ENCODE assay signal across 8 cellular contexts in the genomic region with DNA sequence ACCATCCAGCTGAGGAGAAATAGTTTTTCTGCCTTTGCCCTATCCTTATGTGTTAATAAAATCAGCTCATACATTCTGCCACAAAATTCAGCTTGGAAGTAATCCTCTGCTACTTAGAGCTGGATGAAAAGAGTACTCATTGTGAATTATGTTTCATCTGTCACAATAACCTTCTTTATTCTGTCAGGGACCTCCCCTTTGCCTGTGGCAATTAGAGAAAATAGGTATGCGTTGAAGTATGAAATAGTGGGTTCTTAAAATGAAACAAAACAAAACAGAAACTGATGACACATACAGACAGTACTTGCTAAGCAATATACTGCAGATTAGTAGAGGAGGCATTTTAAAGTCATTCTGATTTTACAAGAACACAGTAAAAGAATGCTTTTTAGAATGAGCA.
A peak's percentile ranks its signal among the peaks of the same experiment; 100 is the strongest.
DNase-seq lines count a peak whose midpoint lies in the region; ATAC-seq and TF ChIP-seq lines count a peak whose summit lies in the region.

No MANE protein-coding gene starts in this region.

- peak; percentile 97 for ATAC-seq in activated CD4-positive, alpha-beta T cell treated with anti-CD3 and anti-CD28 coated beads for 36 hours
- no peak for ATAC-seq in HG03521 (IDR thresholded peaks at IDR 0.05; ENCODE audit: unreplicated experiment)

- POLR2A ChIA-PET in activated CD4-positive, alpha-beta T cell treated with anti-CD3 and anti-CD28 coated beads for 36 hours (lab: Charles Lee) = no interaction called here

- H3K36me3 ChIP-seq in tibial artery = no peaks in the 10 kb centered on the region

- H3K36me3 Mint-ChIP-seq in activated CD4-positive, alpha-beta T cell treated with anti-CD3 and anti-CD28 coated beads for 36 hours (ENCODE audit: low read depth) = no peaks in the 10 kb centered on the region
- no peaks in the 10 kb centered on the region for H3K36me3 Mint-ChIP-seq in activated CD4-positive, alpha-beta T cell treated with anti-CD3 and anti-CD28 coated beads, Interleukin-2, amount 10 ng/mL, durations not matched to agents 24 days and 14 days (ENCODE audit: low read depth)

- no peaks in the 10 kb centered on the region for H3K9me3 ChIP-seq in tibial artery

- H3K27me3 ChIP-seq in tibial artery = no peaks in the 10 kb centered on the region

- intact Hi-C loops in activated CD4-positive, alpha-beta T cell treated with anti-CD3 and anti-CD28 coated beads for 36 hours (cut with DNase I, micrococcal nuclease) = loop anchor here (2.0 to 5.0 kb wide), 2 partner anchors 109 to 116 kb away; no protein-coding TSS in a partner anchor
- intact Hi-C loops in activated CD4-positive, alpha-beta T cell treated with anti-CD3 and anti-CD28 coated beads, Interleukin-2, amount 10 ng/mL, durations not matched to agents 24 days and 14 days (cut with micrococcal nuclease) = no loop called here
- intact Hi-C loops in tibial artery (cut with DNase I; ENCODE audit: low total_unique reads) = no loop called here

- CTCF ChIA-PET in activated CD4-positive, alpha-beta T cell treated with anti-CD3 and anti-CD28 coated beads for 36 hours (lab: Charles Lee) = no interaction called here

- no peak overlapping the region for H3K4me3 Mint-ChIP-seq in activated CD4-positive, alpha-beta T cell treated with anti-CD3 and anti-CD28 coated beads for 36 hours
- no peak overlapping the region for H3K4me3 Mint-ChIP-seq in activated CD4-positive, alpha-beta T cell treated with anti-CD3 and anti-CD28 coated beads, Interleukin-2, amount 10 ng/mL, durations not matched to agents 24 days and 14 days

- H3K9me3 Mint-ChIP-seq in activated CD4-positive, alpha-beta T cell treated with anti-CD3 and anti-CD28 coated beads for 36 hours (ENCODE audit: low read depth) = no peaks in the 10 kb centered on the region
- no peaks in the 10 kb centered on the region for H3K9me3 Mint-ChIP-seq in activated CD4-positive, alpha-beta T cell treated with anti-CD3 and anti-CD28 coated beads, Interleukin-2, amount 10 ng/mL, durations not matched to agents 24 days and 14 days

- H3K27ac Mint-ChIP-seq in activated CD4-positive, alpha-beta T cell treated with anti-CD3 and anti-CD28 coated beads for 36 hours = no peak overlapping the region
- H3K27ac Mint-ChIP-seq in activated CD4-positive, alpha-beta T cell treated with anti-CD3 and anti-CD28 coated beads, Interleukin-2, amount 10 ng/mL, durations not matched to agents 24 days and 14 days = no peak overlapping the region

- TF ChIP-seq CTCF in tibial artery (IDR thresholded peaks at IDR 0.05) = no peak

- DNase-seq in activated CD4-positive, alpha-beta T cell treated with anti-CD3 and anti-CD28 coated beads for 36 hours = no peak
- no peak for DNase-seq in activated CD4-positive, alpha-beta T cell treated with anti-CD3 and anti-CD28 coated beads, Interleukin-2, amount 10 ng/mL, durations not matched to agents 24 days and 14 days
- peak; percentile 50 for DNase-seq in OCI-M1 (lab: John Stamatoyannopoulos, UW)
- peak; percentile 18 for DNase-seq in glomerular visceral epithelial cell (ENCODE audit: extremely low spot score)
- no peak for DNase-seq in tibial artery
- no peak for DNase-seq in NCI-H2196 treated with DMSO at 0.1 percent for 48 hours (lab: John Stamatoyannopoulos, UW; ENCODE audit: unreplicated experiment)
- no peak for DNase-seq in hepatic stellate cell (ENCODE audit: low spot score)

- H3K4me3 ChIP-seq in tibial artery = peak overlapping the region; percentile 12 to 15

- peak overlapping the region; percentile 37 to 41 for H3K27ac ChIP-seq in tibial artery

- peaks cover 12% of the 10 kb centered on the region for H3K4me1 Mint-ChIP-seq in activated CD4-positive, alpha-beta T cell treated with anti-CD3 and anti-CD28 coated beads for 36 hours
- H3K4me1 Mint-ChIP-seq in activated CD4-positive, alpha-beta T cell treated with anti-CD3 and anti-CD28 coated beads, Interleukin-2, amount 10 ng/mL, durations not matched to agents 24 days and 14 days = no peaks in the 10 kb centered on the region

- H3K27me3 Mint-ChIP-seq in activated CD4-positive, alpha-beta T cell treated with anti-CD3 and anti-CD28 coated beads for 36 hours = no peaks in the 10 kb centered on the region
- no peaks in the 10 kb centered on the region for H3K27me3 Mint-ChIP-seq in activated CD4-positive, alpha-beta T cell treated with anti-CD3 and anti-CD28 coated beads, Interleukin-2, amount 10 ng/mL, durations not matched to agents 24 days and 14 days

- H3K4me1 ChIP-seq in tibial artery = peaks cover 0 to 2% (median 0%) of the 10 kb centered on the region in 4 donors

Comparison
In these comparisons a context has a peak if more than half of its experiments do, and no peak if none do; other contexts are left out.
1. intact Hi-C loops: an anchor here in activated CD4-positive, alpha-beta T cell treated with anti-CD3 and anti-CD28 coated beads for 36 hours (2.0 to 5.0 kb wide); none called in activated CD4-positive, alpha-beta T cell treated with anti-CD3 and anti-CD28 coated beads, Interleukin-2, amount 10 ng/mL, durations not matched to agents 24 days and 14 days and tibial artery.
2. DNase-seq: peak in OCI-M1 (single experiment) and glomerular visceral epithelial cell (single experiment); none in activated CD4-positive, alpha-beta T cell treated with anti-CD3 and anti-CD28 coated beads for 36 hours (single experiment), activated CD4-positive, alpha-beta T cell treated with anti-CD3 and anti-CD28 coated beads, Interleukin-2, amount 10 ng/mL, durations not matched to agents 24 days and 14 days (single experiment), tibial artery (0 of 2), NCI-H2196 treated with DMSO at 0.1 percent for 48 hours (single experiment) and hepatic stellate cell (single experiment).